Comparison of ENCODE assay signal across 1 cellular context in the genomic region with DNA sequence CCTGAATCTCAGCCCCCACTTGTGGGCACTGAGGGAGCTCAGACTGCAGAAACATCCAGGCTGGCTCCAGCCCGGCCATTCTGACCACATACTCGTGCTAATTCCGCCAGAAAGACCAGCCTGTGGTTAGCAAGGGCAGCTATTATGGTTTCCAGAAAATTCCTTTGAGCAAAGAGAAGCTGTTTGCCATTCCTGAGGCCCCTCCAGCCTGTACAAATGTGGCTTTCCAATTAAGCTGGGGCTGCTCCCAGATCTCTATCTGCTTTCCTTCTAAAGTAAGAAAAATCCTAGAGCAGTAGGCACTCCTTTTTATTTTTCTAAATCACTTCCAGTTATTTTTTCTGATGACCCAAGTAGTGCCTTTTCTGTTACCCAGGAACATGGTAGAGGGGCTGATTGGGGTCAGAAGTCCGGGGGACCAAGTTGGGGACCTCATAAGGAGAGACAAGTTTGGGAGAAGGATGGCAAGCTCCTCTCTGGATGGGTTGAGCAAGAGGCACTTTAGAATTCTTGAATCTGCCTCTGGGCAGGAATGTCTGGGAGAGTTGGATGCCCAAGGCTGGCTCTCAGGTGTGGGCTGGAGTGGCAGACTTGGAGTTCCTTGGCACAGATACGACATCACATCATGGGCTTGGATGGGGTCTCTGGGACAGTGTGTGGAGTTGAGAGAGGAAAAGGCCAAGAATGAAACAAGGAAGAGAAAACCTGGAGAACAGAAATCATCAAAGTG.
TF ChIP-seq lines count a peak whose summit lies in the region.

No MANE protein-coding gene starts in this region.

TF ChIP-seq in HCT116, 20 proteins besides CTCF, POLR2A, EP300 and RAD21 (continued from another document):
- TF ChIP-seq YY1 (IDR thresholded peaks at IDR 0.05; ENCODE audit: extremely low read depth, insufficient replicate concordance, low read depth, low read length) (no peak), FOSL1 (IDR thresholded peaks at IDR 0.05; ENCODE audit: low read depth) (no peak), SIN3A (IDR thresholded peaks at IDR 0.05; ENCODE audit: low read depth) (no peak)
